In genomic region chr9:133477992-133478850, GRCh38 we compare ENCODE assay signal across 6 cellular contexts. TPM values are rescaled to one million over a fixed set of nuclear protein-coding genes. Genes with fewer than 3 reads are reported as not detected.
DNase-seq lines count a peak whose midpoint lies in the region; ATAC-seq, FAIRE-seq and TF ChIP-seq lines count a peak whose summit lies in the region.

No MANE protein-coding gene starts in this region.

- peak; percentile 61 for DNase-seq in GM12891 (ENCODE audit: insufficient read length, low spot score)
- DNase-seq in SKM-1 (lab: John Stamatoyannopoulos, UW; ENCODE audit: unreplicated experiment), result peak; percentile 18
- DNase-seq in iPS DF 6.9 (ENCODE audit: low read depth, low spot score), result no peak
- DNase-seq in type B pancreatic cell (ENCODE audit: extremely low spot score, unreplicated experiment), result no peak
- DNase-seq in ureter (ENCODE audit: low spot score), result no peak

- 0 out of 2 replicates have a peak, but pooled peaks have one; percentile 11 for TF ChIP-seq POLR2A in GM12891 (IDR thresholded peaks at IDR 0.05; ENCODE audit: low read depth, low read length)

- FAIRE-seq in GM12891 (lab: Jason Lieb, UNC), result peak; percentile 66

- H3K27ac Mint-ChIP-seq in type B pancreatic cell, result no peak overlapping the region

- H3K9me3 Mint-ChIP-seq in type B pancreatic cell, result no peaks in the 10 kb centered on the region

- 0 out of 2 replicates have a peak, but pooled peaks cover 2% of the 10 kb centered on the region for H3K4me1 ChIP-seq in iPS DF 6.9 (ENCODE audit: control insufficient read depth, insufficient read depth, low read length)

- H3K27ac ChIP-seq in iPS DF 6.9 (ENCODE audit: low read length), result no peak overlapping the region

- no peaks in the 10 kb centered on the region for H3K27me3 ChIP-seq in iPS DF 6.9 (ENCODE audit: control insufficient read depth, insufficient read depth, low read length)

- H3K27me3 Mint-ChIP-seq in type B pancreatic cell, result peaks cover 3% of the 10 kb centered on the region

- no peaks in the 10 kb centered on the region for H3K36me3 Mint-ChIP-seq in type B pancreatic cell

- peak overlapping the region; percentile 49 for H3K4me3 Mint-ChIP-seq in type B pancreatic cell

- H3K4me3 ChIP-seq in iPS DF 6.9 (ENCODE audit: low read length), result peak overlapping the region; percentile 49; the same call in 1 of the 2 replicates

- no CpG with 5 or more reads among the region's 17 CpGs for WGBS in iPS DF 6.9 (ENCODE audit: insufficient coverage, insufficient read length)

- ATAC-seq in HG02623 (IDR thresholded peaks at IDR 0.05; ENCODE audit: unreplicated experiment), result peak; percentile 25

- peaks cover 16% of the 10 kb centered on the region for H3K36me3 ChIP-seq in iPS DF 6.9 (ENCODE audit: control insufficient read depth, insufficient read depth, low read length)

- H3K4me1 Mint-ChIP-seq in type B pancreatic cell (ENCODE audit: unreplicated experiment), result peaks cover 7% of the 10 kb centered on the region

- H3K9me3 ChIP-seq in iPS DF 6.9 (ENCODE audit: control insufficient read depth, insufficient read depth, low read length), result no peaks in the 10 kb centered on the region

- TF ChIP-seq CTCF in type B pancreatic cell (conservative IDR thresholded peaks at IDR 0.05), result no peak

TF ChIP-seq in GM12891, 5 proteins besides CTCF, POLR2A, EP300 and RAD21:
- peak; percentile 99 for TF ChIP-seq SPI1 (IDR thresholded peaks at IDR 0.05; ENCODE audit: low read depth, low read length)
- TF ChIP-seq POU2F2 (IDR thresholded peaks at IDR 0.05; ENCODE audit: low read depth, low read length), result no peak
- TF ChIP-seq PAX5 (IDR thresholded peaks at IDR 0.05; ENCODE audit: insufficient read depth, low read length, severe bottlenecking), result peak; percentile 22
- no peak for TF ChIP-seq TAF1 (IDR thresholded peaks at IDR 0.05; ENCODE audit: low read depth, low read length)
- TF ChIP-seq POLR2AphosphoS5 (IDR thresholded peaks at IDR 0.05; ENCODE audit: low read depth, low read length), result no peak
TF ChIP-seq in GM12891: peak in this region for 2.

RNA-seq across cellular contexts. Expression of gene SLC2A6, which starts 0.7 kb away (rescaled TPM):
- 11.0 TPM for polyA plus RNA-seq in GM12891 (2012; ENCODE audit: low read depth, missing spikeins)
- total RNA-seq in type B pancreatic cell (ENCODE audit: low replicate concordance) (8.2 and 9.7 TPM in 2 replicates), ureter (19.6 TPM)

RNA-seq across cellular contexts. Expression of gene CACFD1, which starts 18.4 kb away (rescaled TPM):
- polyA plus RNA-seq in GM12891 (2012; ENCODE audit: low read depth, missing spikeins), result 1.3 TPM
- total RNA-seq in type B pancreatic cell (ENCODE audit: low replicate concordance) (45.6 and 51.9 TPM in 2 replicates), ureter (24.9 TPM)

RNA-seq across cellular contexts. Expression of gene MYMK, which starts 46.5 kb away (rescaled TPM):
- polyA plus RNA-seq in GM12891 (2012; ENCODE audit: low read depth, missing spikeins), result not detected
- not detected in 2 replicates for total RNA-seq in type B pancreatic cell (ENCODE audit: low replicate concordance)
- total RNA-seq in ureter, result not detected

RNA-seq across cellular contexts. Expression of gene ADAMTS13, which starts 56.1 kb away (rescaled TPM):
- 3.4 TPM for polyA plus RNA-seq in GM12891 (2012; ENCODE audit: low read depth, missing spikeins)
- 4.4 and 12.9 TPM in 2 replicates for total RNA-seq in type B pancreatic cell (ENCODE audit: low replicate concordance)
- 3.5 TPM for total RNA-seq in ureter

RNA-seq across cellular contexts. Expression of gene ADAMTSL2, which starts 56.3 kb away (rescaled TPM):
- 0.05 TPM for polyA plus RNA-seq in GM12891 (2012; ENCODE audit: low read depth, missing spikeins)
- total RNA-seq in type B pancreatic cell (ENCODE audit: low replicate concordance) (0.57 and 0.65 TPM in 2 replicates), ureter (8.8 TPM)

Comparison
In these comparisons a context has a peak if more than half of its experiments do, and no peak if none do; other contexts are left out.
1. DNase-seq: peak in GM12891 (single experiment) and SKM-1 (single experiment); none in iPS DF 6.9 (single experiment), type B pancreatic cell (single experiment) and ureter (single experiment).